ENCODE assay signal across 13 cellular contexts in the genomic region with DNA sequence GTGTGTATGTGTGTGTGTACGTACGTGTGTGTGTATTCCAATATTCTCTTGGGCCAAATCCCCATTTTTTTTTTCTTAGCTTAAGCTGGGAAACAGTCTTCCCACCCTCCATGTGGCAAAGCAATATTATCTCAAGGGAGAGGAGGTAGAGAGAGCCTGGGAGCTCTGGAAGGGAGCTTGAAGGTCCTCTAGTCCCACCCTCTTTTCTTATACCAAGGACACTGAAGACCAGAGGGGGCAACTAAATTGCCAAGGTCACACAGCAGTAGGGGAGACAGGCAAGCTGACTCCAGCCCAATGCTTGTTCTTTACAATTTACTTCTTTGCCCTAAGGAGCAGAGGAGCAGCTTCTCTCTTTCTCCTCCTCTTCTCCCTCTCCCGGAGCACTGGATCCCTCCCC. TPM values are rescaled to one million over a fixed set of nuclear protein-coding genes. Genes with fewer than 3 reads are reported as not detected.
DNase-seq lines count a peak whose midpoint lies in the region; ATAC-seq and TF ChIP-seq lines count a peak whose summit lies in the region.
"Had no signal": no experiment of that assay in that cellular context is flagged by ENCODE, and none has a peak within 500 bp of the region (broad histone marks: within the 10 kb centered on the region; RNA-seq: fewer than 3 reads in every experiment).

No MANE protein-coding gene starts in this region.

- H3K36me3 Mint-ChIP-seq in Caco-2 (ENCODE audit: insufficient read depth, unreplicated experiment) (peaks cover 7% of the 10 kb centered on the region), WTC11 (no peaks in the 10 kb centered on the region), progenitor cell of endocrine pancreas (ENCODE audit: insufficient read depth) (no peaks in the 10 kb centered on the region)
- H3K36me3 Mint-ChIP-seq: CD14-positive monocyte had no signal

- no peaks in the 10 kb centered on the region for H3K36me3 ChIP-seq in Caco-2 (ENCODE audit: control insufficient read depth, insufficient read depth, low read length)
- H3K36me3 ChIP-seq: HAP-1 had no signal

- no peak for TF ChIP-seq POLR2A in lower leg skin (IDR thresholded peaks at IDR 0.05)

- POLR2A ChIA-PET in Caco-2 (lab: Charles Lee), result interaction anchor here (1.4 kb wide), 1 partner anchor 41 kb away, joined by 8 read pairs; no protein-coding TSS in a partner anchor
- POLR2A ChIA-PET in WTC11 (lab: Charles Lee), result interaction anchor here (0.6 to 2.3 kb wide), 7 partner anchors 12 to 89 kb away, joined by 3 to 9 read pairs (median 3); no protein-coding TSS in a partner anchor

- H3K27me3 Mint-ChIP-seq in Caco-2 (ENCODE audit: insufficient read depth, unreplicated experiment), result no peaks in the 10 kb centered on the region
- peaks cover 50% of the 10 kb centered on the region for H3K27me3 Mint-ChIP-seq in WTC11 (ENCODE audit: low read depth)
- peaks cover 31% of the 10 kb centered on the region for H3K27me3 Mint-ChIP-seq in progenitor cell of endocrine pancreas

- 55 to 64% methylated on average over 3 of the region's 3 CpGs for WGBS in lower leg skin, 2 donors

- H3K4me1 Mint-ChIP-seq in Caco-2 (ENCODE audit: low read depth, unreplicated experiment) (peaks cover 35% of the 10 kb centered on the region), WTC11 (peaks cover 93% of the 10 kb centered on the region), progenitor cell of endocrine pancreas (ENCODE audit: low read depth) (peaks cover 19% of the 10 kb centered on the region)
- H3K4me1 Mint-ChIP-seq: CD14-positive monocyte had no signal

- no TSS peak for BruUV-seq in Caco-2 (replicated peaks; lab: Mats Ljungman, UMichigan)

- no peaks in the 10 kb centered on the region for H3K9me3 Mint-ChIP-seq in Caco-2 (ENCODE audit: unreplicated experiment)
- H3K9me3 Mint-ChIP-seq in WTC11, result no peaks in the 10 kb centered on the region
- no peaks in the 10 kb centered on the region for H3K9me3 Mint-ChIP-seq in progenitor cell of endocrine pancreas (ENCODE audit: low read depth)

- H3K4me3 Mint-ChIP-seq in Caco-2 (ENCODE audit: unreplicated experiment) (no peak overlapping the region), WTC11 (no peak overlapping the region; the same call in 1 of the 2 replicates), progenitor cell of endocrine pancreas (ENCODE audit: low read depth) (no peak overlapping the region)
- H3K4me3 Mint-ChIP-seq: B cell had no signal

- intact Hi-C loops in Caco-2 (cut with micrococcal nuclease; ENCODE audit: unreplicated experiment), result loop anchor here (1.0 kb wide), 1 partner anchor 15 kb away; no protein-coding TSS in a partner anchor
- intact Hi-C loops in lower leg skin (cut with DNase I; ENCODE audit: low total_unique reads), result no loop called here

- H3K4me3 ChIP-seq in Caco-2 (ENCODE audit: low read depth, low read length), result no peak overlapping the region
- H3K4me3 ChIP-seq in lower leg skin (ENCODE audit: low read depth, poor library complexity, severe bottlenecking), result no peak overlapping the region
- H3K4me3 ChIP-seq: HAP-1, PC-9 had no signal

- TF ChIP-seq CTCF in Caco-2 (IDR thresholded peaks at IDR 0.05; ENCODE audit: insufficient read depth in 1 of 2, low read depth in 1 of 2, low read length in 1 of 2, severe bottlenecking in 1 of 2, unreplicated experiment in 1 of 2) (no peak), WTC11 (IDR thresholded peaks at IDR 0.05) (no peak), progenitor cell of endocrine pancreas (IDR thresholded peaks at IDR 0.05; ENCODE audit: unreplicated experiment) (no peak), lower leg skin (IDR thresholded peaks at IDR 0.05) (no peak)

- H3K4me1 ChIP-seq in Caco-2, result peaks cover 41% of the 10 kb centered on the region

- no peak for DNase-seq in Caco-2
- no peak for DNase-seq in WTC11 (ENCODE audit: low spot score)
- peak; percentile 49 for DNase-seq in islet precursor cell
- DNase-seq in progenitor cell of endocrine pancreas (ENCODE audit: low spot score, unreplicated experiment), result no peak
- DNase-seq in NCI-H2107 treated with DMSO at 0.1 percent for 48 hours (lab: John Stamatoyannopoulos, UW; ENCODE audit: unreplicated experiment), result no peak
- no peak for DNase-seq in H4 (ENCODE audit: low spot score)
- DNase-seq in lower leg skin (ENCODE audit: low spot score in 2 of 2), result no peak
- no peak for DNase-seq in NCI-H128 (lab: John Stamatoyannopoulos, UW; ENCODE audit: unreplicated experiment)
- DNase-seq: NCI-H748 treated with DMSO at 0.1 percent for 48 hours had no signal

- H3K27ac Mint-ChIP-seq in Caco-2 (ENCODE audit: unreplicated experiment) (peak overlapping the region; percentile 72), WTC11 (peak overlapping the region; percentile 87), progenitor cell of endocrine pancreas (peak overlapping the region; percentile 81)
- H3K27ac Mint-ChIP-seq: B cell had no signal

- no peaks in the 10 kb centered on the region for H3K27me3 ChIP-seq in Caco-2 (replicated peaks; ENCODE audit: control insufficient read depth, insufficient read depth, low read length)

- no peaks in the 10 kb centered on the region for H3K9me3 ChIP-seq in Caco-2
- H3K9me3 ChIP-seq: HAP-1 had no signal

- CTCF ChIA-PET in Caco-2 (lab: Charles Lee), result interaction anchor here (0.6 to 4.2 kb wide), 9 partner anchors 12 to 175 kb away, joined by 3 to 35 read pairs (median 4); no protein-coding TSS in a partner anchor
- CTCF ChIA-PET in WTC11 (lab: Charles Lee), result interaction anchor here (0.6 to 27.2 kb wide), 20 partner anchors 9 to 250 kb away, joined by 3 to 727 read pairs (median 4); a partner anchor contains a TSS

- no peak for ATAC-seq in WTC11

TF ChIP-seq in WTC11, 78 proteins besides CTCF, POLR2A, EP300 and RAD21:
- no peak for TF ChIP-seq JUN (CRISPR knock-in tag; IDR thresholded peaks at IDR 0.05)
- TF ChIP-seq GTF2I (CRISPR knock-in tag; conservative IDR thresholded peaks at IDR 0.05), result peak; percentile 71; the same call in 1 of the 2 replicates
- TF ChIP-seq ETV6 (CRISPR knock-in tag; IDR thresholded peaks at IDR 0.05), result 0 out of 2 replicates have a peak, but pooled peaks have one; percentile 7

RNA-seq across cellular contexts. Expression of a gene that starts 6.8 kb away (rescaled TPM):
- 23.6 and 25.8 TPM in 2 replicates for total RNA-seq in Caco-2 (2022)
- total RNA-seq in WTC11 (2021), result 10.7 to 17.3 TPM (median 11.1 TPM) in 3 replicates
- total RNA-seq in progenitor cell of endocrine pancreas, result 13.8 and 16.7 TPM in 2 replicates
- 0.12 TPM in 1 of 2 replicates, not detected in the other for total RNA-seq in H4 (2014; rRNA removed; shearing (Covaris generic))
- total RNA-seq in lower leg skin, result 10 to 100 TPM; 12.0 to 20.2 (median 15.6) TPM

Comparison
In these comparisons a context has a peak if more than half of its experiments do, and no peak if none do; other contexts are left out.
1. RNA of a gene that starts 6.8 kb away (total RNA-seq): 23.6 to 25.8 TPM in Caco-2, 12.0 to 20.2 TPM in lower leg skin, 10.7 to 17.3 TPM in WTC11 and 13.8 to 16.7 TPM in progenitor cell of endocrine pancreas; 0.12 TPM in H4; every median in the first group is over 10 times any median in the second.
2. Peak in every context shown above with its lines, with median percentiles within 50 percentile points of each other: H3K27ac Mint-ChIP-seq.